ENCODE assay signal across 19 cellular contexts in genomic region chr10:21238044-21238443, GRCh38.
"Had no signal": no experiment of that assay in that cellular context is flagged by ENCODE, and none has a peak within 500 bp of the region (broad histone marks: within the 10 kb centered on the region; RNA-seq: fewer than 3 reads in every experiment).

No MANE protein-coding gene starts in this region.

- H3K9me3 ChIP-seq: lower lobe of right lung, sigmoid colon, upper lobe of right lung had no signal

- H3K4me3 ChIP-seq: lower lobe of right lung, sigmoid colon, smooth muscle cell, upper lobe of right lung had no signal

- H3K27me3 ChIP-seq: sigmoid colon, upper lobe of right lung had no signal

- H3K4me1 ChIP-seq: foreskin keratinocyte, lower lobe of right lung, sigmoid colon, upper lobe of right lung had no signal

- H3K27ac ChIP-seq: foreskin keratinocyte, lower lobe of right lung, sigmoid colon, upper lobe of right lung had no signal

- DNase-seq: activated CD8-positive, alpha-beta memory T cell treated with anti-CD3 and anti-CD28 coated beads for 24 hours; activated CD8-positive, alpha-beta memory T cell treated with anti-CD3 and anti-CD28 coated beads, Interleukin-2, amount 50 U/mL, for 4 hours; activated T-cell treated with anti-CD3 and anti-CD28 coated beads, Interleukin-2, amount 50 U/mL, for 24 hours; aorta; caudate nucleus; effector CD8-positive, alpha-beta T cell; foreskin keratinocyte; lower lobe of right lung; naive thymus-derived CD4-positive, alpha-beta T cell; occipital lobe; posterior cingulate gyrus; retina; sigmoid colon; stimulated activated CD4-positive, alpha-beta T cell treated with anti-CD3 and anti-CD28 coated beads, Interleukin-15, amount 100 ng/mL, for 24 hours; stimulated activated naive CD8-positive, alpha-beta T cell treated with anti-CD3 and anti-CD28 coated beads, Interleukin-15, Interleukin-2, amounts not matched to agents 100 U/mL and 50 U/mL, for 24 hours; upper lobe of right lung had no signal

- H3K36me3 ChIP-seq: lower lobe of right lung, sigmoid colon, upper lobe of right lung had no signal

- ATAC-seq: activated T-helper 17 cell treated with anti-CD3 and anti-CD28 coated beads, Interleukin-2, amount 50 U/mL, for 72 hours; foreskin keratinocyte; left lobe of liver; lower lobe of right lung; naive thymus-derived CD4-positive, alpha-beta T cell; stimulated activated naive CD8-positive, alpha-beta T cell treated with anti-CD3 and anti-CD28 coated beads, Interleukin-15, Interleukin-2, amounts not matched to agents 100 U/mL and 50 U/mL, for 24 hours; upper lobe of right lung had no signal
